8 cellular contexts compared by ENCODE assay signal in the genomic region with DNA sequence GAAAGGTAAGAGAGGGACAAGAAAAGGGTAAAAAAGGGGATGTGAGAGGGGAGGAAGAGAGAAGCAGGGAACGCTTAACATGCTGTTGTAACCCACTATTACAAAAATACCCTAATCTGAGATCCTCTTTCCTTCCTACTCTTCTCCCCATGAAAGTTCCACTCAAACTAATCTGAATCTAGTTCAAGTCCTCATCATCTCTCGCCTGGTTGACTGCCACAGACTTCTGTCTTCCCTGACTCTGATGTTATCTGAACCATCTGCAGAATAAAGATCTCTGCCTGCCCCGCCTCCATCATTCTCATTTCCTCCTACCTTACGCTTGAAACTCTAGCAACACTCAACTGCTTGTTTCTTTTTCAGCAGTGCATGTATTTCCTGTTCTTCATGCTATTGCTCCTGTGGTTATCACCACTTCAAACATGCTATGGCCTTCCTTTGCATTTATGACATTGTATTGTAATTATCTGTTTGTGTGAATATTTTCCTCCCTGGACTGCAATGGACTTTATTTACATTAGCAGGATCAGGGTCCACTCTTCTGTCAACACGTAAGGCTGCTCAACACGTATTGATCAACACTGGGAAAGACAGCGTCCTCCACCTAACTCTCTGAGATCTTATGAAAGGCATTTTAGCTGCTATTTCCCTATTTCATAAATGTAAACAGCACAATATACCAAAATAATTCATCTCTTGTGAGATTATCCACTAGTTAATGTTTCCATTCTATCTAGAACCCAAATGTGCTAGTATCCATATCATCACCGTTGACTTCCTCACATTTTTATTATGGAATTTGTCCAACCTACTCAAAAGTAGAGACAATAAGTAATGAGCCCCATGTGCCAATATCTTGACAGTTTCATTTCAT.
DNase-seq lines count a peak whose midpoint lies in the region; ATAC-seq and TF ChIP-seq lines count a peak whose summit lies in the region.

No MANE protein-coding gene starts in this region.

- H3K27ac Mint-ChIP-seq in activated naive CD8-positive, alpha-beta T cell: peak overlapping the region; percentile 80

- H2AFZ ChIP-seq in OCI-LY7 (ENCODE audit: low read length): peak overlapping the region; percentile 99

- CTCF ChIA-PET in OCI-LY7 (lab: Charles Lee; ENCODE audit: unreplicated experiment): no interaction called here

- H3K36me3 ChIP-seq in OCI-LY7 (ENCODE audit: insufficient read depth, low read length): no peaks in the 10 kb centered on the region

- no peaks in the 10 kb centered on the region for H3K79me2 ChIP-seq in OCI-LY7 (ENCODE audit: insufficient read depth, low read depth, low read length)

- DNase-seq in GM13976 (ENCODE audit: low spot score) (peak; percentile 52), OCI-LY7 (ENCODE audit: low spot score) (peak; percentile 84), DMS79 (lab: John Stamatoyannopoulos, UW) (no peak), NCI-H524 treated with DMSO at 0.1 percent for 48 hours (lab: John Stamatoyannopoulos, UW) (no peak), superior temporal gyrus (ENCODE audit: extremely low spot score) (no peak)
- peak; percentile 13 to 18 for DNase-seq in stimulated activated CD8-positive, alpha-beta memory T cell treated with anti-CD3 and anti-CD28 coated beads, Interleukin-4, amount 100 ng/mL, for 1 hour (ENCODE audit: low read depth in 2 of 2, low spot score in 1 of 2)

- peak overlapping the region; percentile 86 for H3K27ac ChIP-seq in OCI-LY7 (ENCODE audit: low read depth, low read length, poor library complexity, severe bottlenecking)

- no peaks in the 10 kb centered on the region for H4K20me1 ChIP-seq in OCI-LY7 (ENCODE audit: insufficient read depth, low read length)

- TF ChIP-seq CTCF in GM13976 (IDR thresholded peaks at IDR 0.05; ENCODE audit: borderline replicate concordance, control extremely low read depth, extremely low read depth, insufficient read depth, missing control alignments): no peak
- TF ChIP-seq CTCF in OCI-LY7 (conservative IDR thresholded peaks at IDR 0.05; ENCODE audit: low read length): no peak

- peak overlapping the region; percentile 64 for H3K4me3 Mint-ChIP-seq in activated naive CD8-positive, alpha-beta T cell

- H3K9me2 ChIP-seq in OCI-LY7 (ENCODE audit: insufficient read depth, low read length): 0 out of 2 replicates have a peak, but pooled peaks cover 4% of the 10 kb centered on the region

- ATAC-seq in HG02763 (IDR thresholded peaks at IDR 0.05; ENCODE audit: unreplicated experiment): peak; percentile 96

- no peaks in the 10 kb centered on the region for H3K27me3 Mint-ChIP-seq in activated naive CD8-positive, alpha-beta T cell

- peaks cover 27% of the 10 kb centered on the region for H3K4me1 ChIP-seq in OCI-LY7 (ENCODE audit: insufficient read depth, low read length, poor library complexity, severe bottlenecking)

- BruUV-seq in OCI-LY7 (replicated peaks; lab: Mats Ljungman, UMichigan): no TSS peak

- H3K36me3 Mint-ChIP-seq in activated naive CD8-positive, alpha-beta T cell: peaks cover 4% of the 10 kb centered on the region

- in situ Hi-C loops in GM13976 (cut with MboI; ENCODE audit: low sequenced_read_pairs, unreplicated experiment): no loop called here

- peaks cover 5% of the 10 kb centered on the region for H3K9me3 Mint-ChIP-seq in activated naive CD8-positive, alpha-beta T cell (ENCODE audit: low read depth)

- no peaks in the 10 kb centered on the region; the same call in 1 of the 2 replicates for H3K9me3 ChIP-seq in OCI-LY7 (ENCODE audit: low read length)

- peaks cover 27% of the 10 kb centered on the region for H3K4me1 Mint-ChIP-seq in activated naive CD8-positive, alpha-beta T cell (ENCODE audit: low read depth)

- POLR2A ChIA-PET in OCI-LY7 (lab: Charles Lee): interaction anchor here (0.6 to 1.9 kb wide), 4 partner anchors 11 to 84 kb away, joined by 3 to 5 read pairs (median 5); no protein-coding TSS in a partner anchor

- peak overlapping the region; percentile 43 for H3K4me3 ChIP-seq in OCI-LY7 (ENCODE audit: low read depth, low read length, poor library complexity, severe bottlenecking)

- intact Hi-C loops in OCI-LY7 (cut with micrococcal nuclease; ENCODE audit: unreplicated experiment): loop anchor here (5.0 to 10.0 kb wide), 3 partner anchors 218 to 830 kb away; no protein-coding TSS in a partner anchor

- H3K4me2 ChIP-seq in OCI-LY7 (ENCODE audit: low read length): peak overlapping the region; percentile 70

Comparison
In these comparisons a context has a peak if more than half of its experiments do, and no peak if none do; other contexts are left out.
1. DNase-seq: peak in GM13976 (single experiment), OCI-LY7 (single experiment) and stimulated activated CD8-positive, alpha-beta memory T cell treated with anti-CD3 and anti-CD28 coated beads, Interleukin-4, amount 100 ng/mL, for 1 hour (2 of 2); none in DMS79 (single experiment), NCI-H524 treated with DMSO at 0.1 percent for 48 hours (single experiment) and superior temporal gyrus (single experiment).